In the genomic region with DNA sequence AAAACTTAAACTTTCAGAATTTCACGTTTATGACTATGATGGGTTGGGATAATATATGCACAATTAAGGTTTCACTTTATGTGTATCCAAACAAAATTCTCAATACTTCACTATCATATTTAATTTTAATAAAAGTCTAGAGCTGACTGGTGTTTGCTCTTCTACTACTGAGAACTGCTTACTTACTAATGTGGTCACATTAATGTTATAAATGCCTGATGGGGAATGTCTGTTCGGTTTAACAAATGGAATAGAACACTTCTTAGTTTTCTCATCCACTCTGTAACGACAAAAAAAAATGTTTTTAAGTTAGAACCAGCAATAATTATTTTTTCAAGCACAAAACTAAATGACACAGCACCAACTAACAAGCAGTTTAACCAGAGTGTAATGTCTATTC, we compare ENCODE assay signal across 11 cellular contexts. TPM values are rescaled to one million over a fixed set of nuclear protein-coding genes. Genes with fewer than 3 reads are reported as not detected.
"Had no signal": no experiment of that assay in that cellular context is flagged by ENCODE, and none has a peak within 500 bp of the region (broad histone marks: within the 10 kb centered on the region; RNA-seq: fewer than 3 reads in every experiment).

No MANE protein-coding gene starts in this region.

- H3K27ac ChIP-seq: GM23248, HL-60 had no signal

- H3K9ac ChIP-seq: GM23248 had no signal

- H3K4me1 ChIP-seq: HAP-1 had no signal

- H3K9me3 ChIP-seq: HAP-1 had no signal

- H3K4me3 ChIP-seq: GM23248, HAP-1 had no signal

- H3K36me3 ChIP-seq: HAP-1 had no signal

- DNase-seq: GM23248, GOT3, H7, HFFc6, KG1 had no signal

- ATAC-seq: HCT116, HepG2 had no signal

- FAIRE-seq: HepG2 had no signal

- H2AFZ ChIP-seq: GM23248 had no signal

RNA-seq across cellular contexts. Expression of gene CDKL2, which starts 34.3 kb away (rescaled TPM):
- total RNA-seq: GM23248, HepG2, HT1080 had no signal
- polyA plus RNA-seq: GM23248, HepG2, IgD-negative memory B cell had no signal

RNA-seq across cellular contexts. Expression of gene ODAPH, which starts 40.2 kb away (rescaled TPM):
- total RNA-seq: GM23248, H7, HepG2, HFFc6, HT1080 had no signal
- polyA plus RNA-seq: GM23248, IgD-negative memory B cell had no signal
